ENCODE assay signal across 32 cellular contexts in genomic region chr19:30338066-30338465, GRCh38. TPM values are rescaled to one million over a fixed set of nuclear protein-coding genes. Genes with fewer than 3 reads are reported as not detected.
"Had no signal": no experiment of that assay in that cellular context is flagged by ENCODE, and none has a peak within 500 bp of the region (broad histone marks: within the 10 kb centered on the region; RNA-seq: fewer than 3 reads in every experiment).

No MANE protein-coding gene starts in this region.

- H3K9me3 Mint-ChIP-seq: dendritic cell treated with granulocyte-macrophage colony-stimulating factor and Interleukin-4, amounts not matched to agents 40 ng/mL and 50 ng/mL, for 4 days; endodermal cell; natural killer cell treated with Interleukin-12 subunit alpha and Interleukin-12 subunit beta and Interleukin-15 and Interleukin-18, amount 100 ng/mL, for 72 hours; neural crest cell; stimulated activated effector memory CD8-positive, alpha-beta T cell treated with anti-CD3 and anti-CD28 coated beads, Interleukin-12 subunit alpha, Interleukin-12 subunit beta, amount 100 ng/mL, for 72 hours had no signal

- H3K27me3 ChIP-seq: colonic mucosa, gastrocnemius medialis, heart left ventricle, hepatocyte, thyroid gland had no signal

- H3K4me3 Mint-ChIP-seq: dendritic cell treated with granulocyte-macrophage colony-stimulating factor and Interleukin-4, amounts not matched to agents 40 ng/mL and 50 ng/mL, for 4 days; endodermal cell; memory B cell; naive B cell; natural killer cell treated with Interleukin-12 subunit alpha and Interleukin-12 subunit beta and Interleukin-15 and Interleukin-18, amount 100 ng/mL, for 72 hours; neural crest cell; stimulated activated effector memory CD8-positive, alpha-beta T cell treated with anti-CD3 and anti-CD28 coated beads, Interleukin-12 subunit alpha, Interleukin-12 subunit beta, amount 100 ng/mL, for 72 hours had no signal

- H3K27ac Mint-ChIP-seq: dendritic cell treated with granulocyte-macrophage colony-stimulating factor and Interleukin-4, amounts not matched to agents 40 ng/mL and 50 ng/mL, for 4 days; endodermal cell; memory B cell; naive B cell; natural killer cell treated with Interleukin-12 subunit alpha and Interleukin-12 subunit beta and Interleukin-15 and Interleukin-18, amount 100 ng/mL, for 72 hours; progenitor cell of endocrine pancreas; stimulated activated effector memory CD8-positive, alpha-beta T cell treated with anti-CD3 and anti-CD28 coated beads, Interleukin-12 subunit alpha, Interleukin-12 subunit beta, amount 100 ng/mL, for 72 hours had no signal

- H3K27ac ChIP-seq: colonic mucosa, epithelial cell of prostate, gastrocnemius medialis, heart left ventricle, hepatocyte, parathyroid adenoma, stomach, thyroid gland had no signal

- H3K4me1 Mint-ChIP-seq: endodermal cell; memory B cell; naive B cell; stimulated activated effector memory CD8-positive, alpha-beta T cell treated with anti-CD3 and anti-CD28 coated beads, Interleukin-12 subunit alpha, Interleukin-12 subunit beta, amount 100 ng/mL, for 72 hours had no signal

- DNase-seq: colonic mucosa; effector CD8-positive, alpha-beta T cell; foreskin fibroblast; gastrocnemius medialis; heart left ventricle; kidney; mucosa of descending colon; naive B cell; stimulated activated CD4-positive, alpha-beta T cell treated with anti-CD3 and anti-CD28 coated beads, Interleukin-12 subunit alpha, Interleukin-12 subunit beta, amount 100 ng/mL, for 4 hours; stimulated activated CD4-positive, alpha-beta T cell treated with anti-CD3 and anti-CD28 coated beads, Interleukin-1b, Interleukin-23, amount 100 ng/mL, for 48 hours; stimulated activated CD4-positive, alpha-beta T cell treated with anti-CD3 and anti-CD28 coated beads, Interleukin-4, amount 100 ng/mL, for 1 hour; stimulated activated naive CD4-positive, alpha-beta T cell treated with Interleukin-2 at 50 U/mL for 16 hours; thyroid gland; trophoblast cell had no signal

- H3K36me3 ChIP-seq: colonic mucosa, gastrocnemius medialis, heart left ventricle, stomach, thyroid gland had no signal

- H3K36me3 Mint-ChIP-seq: memory B cell; naive B cell; natural killer cell treated with Interleukin-12 subunit alpha and Interleukin-12 subunit beta and Interleukin-15 and Interleukin-18, amount 100 ng/mL, for 72 hours; stimulated activated effector memory CD8-positive, alpha-beta T cell treated with anti-CD3 and anti-CD28 coated beads, Interleukin-12 subunit alpha, Interleukin-12 subunit beta, amount 100 ng/mL, for 72 hours had no signal

- H2AFZ ChIP-seq: hepatocyte, parathyroid adenoma had no signal

- H3K9ac ChIP-seq: parathyroid adenoma had no signal

- H3K27me3 Mint-ChIP-seq: dendritic cell treated with granulocyte-macrophage colony-stimulating factor and Interleukin-4, amounts not matched to agents 40 ng/mL and 50 ng/mL, for 4 days; memory B cell; naive B cell; natural killer cell treated with Interleukin-12 subunit alpha and Interleukin-12 subunit beta and Interleukin-15 and Interleukin-18, amount 100 ng/mL, for 72 hours; progenitor cell of endocrine pancreas had no signal

- ATAC-seq: esophagus mucosa; gastrocnemius medialis; heart left ventricle; left lobe of liver; mucosa of descending colon; natural killer cell treated with Interleukin-12 subunit alpha and Interleukin-12 subunit beta and Interleukin-15 and Interleukin-18, amount 100 ng/mL, for 72 hours; sciatic nerve; stimulated activated effector memory CD8-positive, alpha-beta T cell treated with anti-CD3 and anti-CD28 coated beads, Interleukin-12 subunit alpha, Interleukin-12 subunit beta, amount 100 ng/mL, for 72 hours had no signal

- FAIRE-seq: kidney had no signal

- H3K4me3 ChIP-seq: colonic mucosa, gastrocnemius medialis, heart left ventricle, hepatocyte, lung, mucosa of descending colon, smooth muscle cell, stomach, thyroid gland had no signal

- H3K9me3 ChIP-seq: colonic mucosa, gastrocnemius medialis, heart left ventricle, mucosa of descending colon, stomach, thyroid gland had no signal

- H3K79me2 ChIP-seq: hepatocyte, parathyroid adenoma had no signal

- H3K4me1 ChIP-seq: colonic mucosa, gastrocnemius medialis, heart left ventricle, parathyroid adenoma had no signal

- H3K4me2 ChIP-seq: hepatocyte, smooth muscle cell had no signal

RNA-seq across cellular contexts. Expression of gene ZNF536, which starts 34.1 kb away (rescaled TPM):
- total RNA-seq: endodermal cell; glomerular endothelial cell; left lobe of liver; natural killer cell treated with Interleukin-12 subunit alpha and Interleukin-12 subunit beta and Interleukin-15 and Interleukin-18, amount 100 ng/mL, for 72 hours; osteoblast; smooth muscle cell had no signal
- polyA plus RNA-seq: smooth muscle cell had no signal
